19 cellular contexts compared by ENCODE assay signal in the genomic region with DNA sequence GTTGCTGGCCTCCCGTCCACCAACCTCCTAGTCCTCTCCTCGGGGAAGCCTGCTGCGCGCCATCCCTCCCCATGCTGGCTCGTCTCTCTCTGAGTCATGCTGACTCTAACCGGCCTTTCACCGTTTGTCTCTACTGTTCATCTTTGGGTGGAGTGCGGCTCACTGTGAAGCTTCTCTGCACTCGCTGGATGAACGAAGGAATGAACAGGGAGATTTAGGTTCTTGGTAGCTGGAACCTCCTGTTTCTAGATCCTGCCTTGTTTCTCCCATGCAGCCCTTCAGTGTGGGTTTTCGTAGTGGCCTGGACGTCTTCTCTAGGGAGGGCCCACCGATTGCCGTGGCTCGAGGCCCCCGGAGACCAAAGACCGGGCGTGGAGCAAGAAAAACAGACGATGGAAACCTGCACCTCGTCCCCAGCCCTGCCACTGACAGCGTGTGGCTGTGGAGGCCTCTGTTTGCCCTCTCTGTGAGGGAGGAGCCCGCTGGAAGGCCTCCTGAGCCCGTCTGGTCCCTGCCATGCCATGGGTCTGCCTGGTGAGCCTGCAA.
"Had no signal": no experiment of that assay in that cellular context is flagged by ENCODE, and none has a peak within 500 bp of the region (broad histone marks: within the 10 kb centered on the region; RNA-seq: fewer than 3 reads in every experiment).

No MANE protein-coding gene starts in this region.

- H3K27ac Mint-ChIP-seq: activated naive CD4-positive, alpha-beta T cell treated with anti-CD3 and anti-CD28 coated beads for 36 hours; activated naive CD8-positive, alpha-beta T cell treated with anti-CD3 and anti-CD28 coated beads for 36 hours; activated T-cell treated with anti-CD3 and anti-CD28 coated beads, Interleukin-2, amount 50 U/mL, for 72 hours had no signal

- ATAC-seq: activated T-cell treated with anti-CD3 and anti-CD28 coated beads, Interleukin-2, amount 50 U/mL, for 72 hours; left cardiac atrium; left ventricle myocardium superior; naive thymus-derived CD8-positive, alpha-beta T cell; pancreas; psoas muscle had no signal

- DNase-seq: activated CD4-positive, alpha-beta T cell treated with anti-CD3 and anti-CD28 coated beads for 4 hours; activated CD4-positive, alpha-beta T cell treated with anti-CD3 and anti-CD28 coated beads, Interleukin-2, amount 50 U/mL, for 4 hours; activated naive CD4-positive, alpha-beta T cell treated with anti-CD3 and anti-CD28 coated beads for 36 hours; activated naive CD8-positive, alpha-beta T cell treated with anti-CD3 and anti-CD28 coated beads for 36 hours; activated T-cell treated with anti-CD3 and anti-CD28 coated beads for 4 hours; activated T-cell treated with anti-CD3 and anti-CD28 coated beads, Interleukin-2, amount 50 U/mL, for 72 hours; amniotic stem cell; central memory CD4-positive, alpha-beta T cell; hippocampal formation; left cardiac atrium; left ventricle myocardium superior; midbrain; naive thymus-derived CD8-positive, alpha-beta T cell; pancreas; psoas muscle; stimulated activated naive CD4-positive, alpha-beta T cell treated with Interleukin-2 at 50 U/mL for 16 hours; transverse colon; uterus had no signal

- H3K9me3 Mint-ChIP-seq: activated naive CD8-positive, alpha-beta T cell treated with anti-CD3 and anti-CD28 coated beads for 36 hours; activated T-cell treated with anti-CD3 and anti-CD28 coated beads, Interleukin-2, amount 50 U/mL, for 72 hours; naive thymus-derived CD8-positive, alpha-beta T cell had no signal

- H3K4me1 Mint-ChIP-seq: activated naive CD8-positive, alpha-beta T cell treated with anti-CD3 and anti-CD28 coated beads for 36 hours; naive thymus-derived CD8-positive, alpha-beta T cell had no signal

- H3K4me3 ChIP-seq: breast epithelium, pancreas, psoas muscle, transverse colon, uterus had no signal

- H3K4me3 Mint-ChIP-seq: activated naive CD4-positive, alpha-beta T cell treated with anti-CD3 and anti-CD28 coated beads for 36 hours; activated naive CD8-positive, alpha-beta T cell treated with anti-CD3 and anti-CD28 coated beads for 36 hours; activated T-cell treated with anti-CD3 and anti-CD28 coated beads, Interleukin-2, amount 50 U/mL, for 72 hours; naive thymus-derived CD8-positive, alpha-beta T cell had no signal

- H3K36me3 Mint-ChIP-seq: activated naive CD8-positive, alpha-beta T cell treated with anti-CD3 and anti-CD28 coated beads for 36 hours; naive thymus-derived CD8-positive, alpha-beta T cell had no signal

- H3K36me3 ChIP-seq: breast epithelium, pancreas, transverse colon, uterus had no signal

- H3K27me3 ChIP-seq: pancreas, uterus had no signal
